Comparison of ENCODE assay signal across 1 cellular context in genomic region chr1:204327870-204328269, GRCh38.
TF ChIP-seq lines count a peak whose summit lies in the region.

No MANE protein-coding gene starts in this region.

TF ChIP-seq in HEK293, 187 proteins besides CTCF, POLR2A, EP300 and RAD21 (continued from another document):
- peak; percentile 55 for TF ChIP-seq REST (tag by site-specific recombination; IDR thresholded peaks at IDR 0.05)
- 0 out of 2 replicates have a peak, but pooled peaks have one; percentile 20 for TF ChIP-seq ZNF341 (tag by site-specific recombination; IDR thresholded peaks at IDR 0.05; ENCODE audit: low read depth)
- peak; percentile 36; the same call in 1 of the 2 replicates for TF ChIP-seq AEBP2 (tag by site-specific recombination; IDR thresholded peaks at IDR 0.05; ENCODE audit: borderline replicate concordance)
- TF ChIP-seq ZNF560 (tag by site-specific recombination; IDR thresholded peaks at IDR 0.05; ENCODE audit: borderline replicate concordance): peak; percentile 89; the same call in 1 of the 2 replicates
- TF ChIP-seq ZBTB8A (tag by site-specific recombination; IDR thresholded peaks at IDR 0.05): peak; percentile 78
- TF ChIP-seq, protein P1, sequence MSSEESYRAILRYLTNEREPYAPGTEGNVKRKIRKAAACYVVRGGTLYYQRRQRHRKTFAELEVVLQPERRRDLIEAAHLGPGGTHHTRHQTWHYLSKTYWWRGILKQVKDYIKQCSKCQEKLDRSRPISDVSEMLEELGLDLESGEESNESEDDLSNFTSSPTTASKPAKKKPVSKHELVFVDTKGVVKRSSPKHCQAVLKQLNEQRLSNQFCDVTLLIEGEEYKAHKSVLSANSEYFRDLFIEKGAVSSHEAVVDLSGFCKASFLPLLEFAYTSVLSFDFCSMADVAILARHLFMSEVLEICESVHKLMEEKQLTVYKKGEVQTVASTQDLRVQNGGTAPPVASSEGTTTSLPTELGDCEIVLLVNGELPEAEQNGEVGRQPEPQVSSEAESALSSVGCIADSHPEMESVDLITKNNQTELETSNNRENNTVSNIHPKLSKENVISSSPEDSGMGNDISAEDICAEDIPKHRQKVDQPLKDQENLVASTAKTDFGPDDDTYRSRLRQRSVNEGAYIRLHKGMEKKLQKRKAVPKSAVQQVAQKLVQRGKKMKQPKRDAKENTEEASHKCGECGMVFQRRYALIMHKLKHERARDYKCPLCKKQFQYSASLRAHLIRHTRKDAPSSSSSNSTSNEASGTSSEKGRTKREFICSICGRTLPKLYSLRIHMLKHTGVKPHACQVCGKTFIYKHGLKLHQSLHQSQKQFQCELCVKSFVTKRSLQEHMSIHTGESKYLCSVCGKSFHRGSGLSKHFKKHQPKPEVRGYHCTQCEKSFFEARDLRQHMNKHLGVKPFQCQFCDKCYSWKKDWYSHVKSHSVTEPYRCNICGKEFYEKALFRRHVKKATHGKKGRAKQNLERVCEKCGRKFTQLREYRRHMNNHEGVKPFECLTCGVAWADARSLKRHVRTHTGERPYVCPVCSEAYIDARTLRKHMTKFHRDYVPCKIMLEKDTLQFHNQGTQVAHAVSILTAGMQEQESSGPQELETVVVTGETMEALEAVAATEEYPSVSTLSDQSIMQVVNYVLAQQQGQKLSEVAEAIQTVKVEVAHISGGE (tag by site-specific recombination; conservative IDR thresholded peaks at IDR 0.05; ENCODE audit: low read depth): peak; percentile 79
- TF ChIP-seq ZNF202 (tag by site-specific recombination; IDR thresholded peaks at IDR 0.05; ENCODE audit: borderline replicate concordance): peak; percentile 72; the same call in 1 of the 2 replicates
- peak; percentile 94 for TF ChIP-seq ZNF394 (tag by site-specific recombination; IDR thresholded peaks at IDR 0.05; ENCODE audit: borderline replicate concordance)
- TF ChIP-seq ZNF354C (tag by site-specific recombination; IDR thresholded peaks at IDR 0.05; ENCODE audit: borderline replicate concordance, low read depth): 0 out of 2 replicates have a peak, but pooled peaks have one; percentile 17
- TF ChIP-seq ZNF623 (tag by site-specific recombination; IDR thresholded peaks at IDR 0.05): peak; percentile 78
- TF ChIP-seq ZNF555 (tag by site-specific recombination; conservative IDR thresholded peaks at IDR 0.05): peak; percentile 80
- TF ChIP-seq ZNF426 (tag by site-specific recombination; IDR thresholded peaks at IDR 0.05): peak; percentile 88
- peak; percentile 46; the same call in 1 of the 2 replicates for TF ChIP-seq ZNF664 (tag by site-specific recombination; IDR thresholded peaks at IDR 0.05)
